8 cellular contexts compared by ENCODE assay signal in genomic region chr10:37856881-37857286, GRCh38. TPM values are rescaled to one million over a fixed set of nuclear protein-coding genes. Genes with fewer than 3 reads are reported as not detected.
DNase-seq lines count a peak whose midpoint lies in the region; ATAC-seq lines count a peak whose summit lies in the region.

No MANE protein-coding gene starts in this region.

- peak overlapping the region; percentile 94 for H3K27ac Mint-ChIP-seq in activated CD8-positive, alpha-beta memory T cell treated with anti-CD3 and anti-CD28 coated beads, Interleukin-2, amount 10 ng/mL, durations not matched to agents 7 days and 5 days

- H3K9ac ChIP-seq in adipocyte (ENCODE audit: low read length): peak overlapping the region; percentile 99

- no peaks in the 10 kb centered on the region for H3K27me3 Mint-ChIP-seq in activated CD8-positive, alpha-beta memory T cell treated with anti-CD3 and anti-CD28 coated beads, Interleukin-2, amount 10 ng/mL, durations not matched to agents 7 days and 5 days

- CTCF ChIA-PET in activated CD8-positive, alpha-beta memory T cell treated with anti-CD3 and anti-CD28 coated beads, Interleukin-2, amount 10 ng/mL, durations not matched to agents 7 days and 5 days (lab: Charles Lee): no interaction called here

- DNase-seq in activated CD8-positive, alpha-beta memory T cell treated with anti-CD3 and anti-CD28 coated beads, Interleukin-2, amount 10 ng/mL, durations not matched to agents 7 days and 5 days: peak; percentile 51
- no peak for DNase-seq in activated CD8-positive, alpha-beta memory T cell treated with anti-CD3 and anti-CD28 coated beads, Interleukin-2, amount 50 U/mL, for 48 hours
- DNase-seq in OCI-M1 (lab: John Stamatoyannopoulos, UW): peak; percentile 75
- peak; percentile 60 for DNase-seq in adipocyte (ENCODE audit: low read depth)
- peak in 2 of 3 donors; percentile 6 to 12 for DNase-seq in stimulated activated CD4-positive, alpha-beta T cell treated with anti-CD3 and anti-CD28 coated beads, Interleukin-12 subunit alpha, Interleukin-12 subunit beta, amount 100 ng/mL, for 48 hours (ENCODE audit: low read depth in 2 of 3, low spot score in 1 of 3)
- no peak for DNase-seq in UCSD-AML1 (lab: John Stamatoyannopoulos, UW; ENCODE audit: unreplicated experiment)

- peak overlapping the region; percentile 89 for H3K4me3 Mint-ChIP-seq in activated CD8-positive, alpha-beta memory T cell treated with anti-CD3 and anti-CD28 coated beads, Interleukin-2, amount 10 ng/mL, durations not matched to agents 7 days and 5 days

- H3K27me3 ChIP-seq in adipocyte (replicated peaks; ENCODE audit: control insufficient read depth, insufficient read depth, low read length): no peaks in the 10 kb centered on the region

- H3K9me3 Mint-ChIP-seq in activated CD8-positive, alpha-beta memory T cell treated with anti-CD3 and anti-CD28 coated beads, Interleukin-2, amount 10 ng/mL, durations not matched to agents 7 days and 5 days (ENCODE audit: low read depth): peaks cover 9% of the 10 kb centered on the region

- H3K36me3 Mint-ChIP-seq in activated CD8-positive, alpha-beta memory T cell treated with anti-CD3 and anti-CD28 coated beads, Interleukin-2, amount 10 ng/mL, durations not matched to agents 7 days and 5 days: peaks cover 31% of the 10 kb centered on the region

- H3K4me1 Mint-ChIP-seq in activated CD8-positive, alpha-beta memory T cell treated with anti-CD3 and anti-CD28 coated beads, Interleukin-2, amount 10 ng/mL, durations not matched to agents 7 days and 5 days: peaks cover 37% of the 10 kb centered on the region

- H3K36me3 ChIP-seq in adipocyte (ENCODE audit: control insufficient read depth, insufficient read depth, low read length, severe bottlenecking): no peaks in the 10 kb centered on the region

- peaks cover 48% of the 10 kb centered on the region for H3K4me1 ChIP-seq in adipocyte (ENCODE audit: control insufficient read depth, insufficient read depth, low read length)

- H3K9me3 ChIP-seq in adipocyte (ENCODE audit: control insufficient read depth, low read length) (no peaks in the 10 kb centered on the region), iPS-18c (ENCODE audit: control insufficient read depth, insufficient read depth, low read length) (peaks cover 3% of the 10 kb centered on the region)

- peak; percentile 16 for ATAC-seq in activated CD8-positive, alpha-beta memory T cell treated with anti-CD3 and anti-CD28 coated beads, Interleukin-2, amount 10 ng/mL, durations not matched to agents 7 days and 5 days
- peak; percentile 9 for ATAC-seq in HG02840 (IDR thresholded peaks at IDR 0.05; ENCODE audit: low FRiP score, unreplicated experiment)

- H3K4me3 ChIP-seq in adipocyte (ENCODE audit: low read length) (peak overlapping the region; percentile 98), iPS-18c (ENCODE audit: insufficient read depth, low read depth, low read length) (peak overlapping the region; percentile 85)

RNA-seq across cellular contexts. Expression of gene ZNF248, which starts 0.5 kb away (rescaled TPM):
- total RNA-seq in activated CD8-positive, alpha-beta memory T cell treated with anti-CD3 and anti-CD28 coated beads, Interleukin-2, amount 10 ng/mL, durations not matched to agents 7 days and 5 days: 1 to 10 TPM; 7.4 to 8.7 TPM

Comparison
In these comparisons a context has a peak if more than half of its experiments do, and no peak if none do; other contexts are left out.
1. DNase-seq: peak in activated CD8-positive, alpha-beta memory T cell treated with anti-CD3 and anti-CD28 coated beads, Interleukin-2, amount 10 ng/mL, durations not matched to agents 7 days and 5 days (single experiment), OCI-M1 (single experiment), adipocyte (single experiment) and stimulated activated CD4-positive, alpha-beta T cell treated with anti-CD3 and anti-CD28 coated beads, Interleukin-12 subunit alpha, Interleukin-12 subunit beta, amount 100 ng/mL, for 48 hours (2 of 3); none in activated CD8-positive, alpha-beta memory T cell treated with anti-CD3 and anti-CD28 coated beads, Interleukin-2, amount 50 U/mL, for 48 hours (single experiment) and UCSD-AML1 (single experiment).